Comparison of ENCODE assay signal across 20 cellular contexts in genomic region chr13:71249031-71249430, GRCh38.
DNase-seq lines count a peak whose midpoint lies in the region; ATAC-seq and TF ChIP-seq lines count a peak whose summit lies in the region.
"Had no signal": no experiment of that assay in that cellular context is flagged by ENCODE, and none has a peak within 500 bp of the region (broad histone marks: within the 10 kb centered on the region; RNA-seq: fewer than 3 reads in every experiment).

No MANE protein-coding gene starts in this region.

- H3K4me3 ChIP-seq in left ventricle myocardium inferior (no peak overlapping the region), right atrium auricular region (no peak overlapping the region)
- H3K4me3 ChIP-seq: SJSA1 had no signal

- H3K27me3 ChIP-seq in left ventricle myocardium inferior (ENCODE audit: low read depth) = no peaks in the 10 kb centered on the region
- H3K27me3 ChIP-seq in right atrium auricular region = no peaks in the 10 kb centered on the region
- H3K27me3 ChIP-seq: SJSA1 had no signal

- DNase-seq in left ventricle myocardium inferior (no peak), right atrium auricular region (ENCODE audit: low spot score) (no peak), dermis blood vessel endothelial cell (peak; percentile 82), iris pigment epithelial cell (ENCODE audit: low read depth) (peak; percentile 1)
- DNase-seq: Calu3, H7, IMR-90, KG1, MM.1S, NCI-H1694 treated with DMSO at 0.1 percent for 48 hours, NCI-H2081, NCI-H2171 treated with DMSO at 0.1 percent for 48 hours, NCI-H345, NCI-H524, Right ventricle myocardium superior, RPMI8226 had no signal

- ATAC-seq in HG02571 (IDR thresholded peaks at IDR 0.05; ENCODE audit: unreplicated experiment) (no peak), HG03159 (IDR thresholded peaks at IDR 0.05; ENCODE audit: unreplicated experiment) (no peak), HG02623 (IDR thresholded peaks at IDR 0.05; ENCODE audit: unreplicated experiment) (no peak)

- intact Hi-C loops in left ventricle myocardium inferior (cut with micrococcal nuclease) = no loop called here

- H3K36me3 ChIP-seq in left ventricle myocardium inferior (no peaks in the 10 kb centered on the region), right atrium auricular region (no peaks in the 10 kb centered on the region)
- H3K36me3 ChIP-seq: SJSA1 had no signal

- H3K27ac ChIP-seq in left ventricle myocardium inferior (replicated peaks) (peak overlapping the region; percentile 55), right atrium auricular region (no peak overlapping the region)
- H3K27ac ChIP-seq: SJSA1 had no signal

- H3K4me1 ChIP-seq in left ventricle myocardium inferior (peaks cover 14% of the 10 kb centered on the region), right atrium auricular region (no peaks in the 10 kb centered on the region)
- H3K4me1 ChIP-seq: SJSA1 had no signal

- H3K9me3 ChIP-seq in left ventricle myocardium inferior (replicated peaks) (no peaks in the 10 kb centered on the region), right atrium auricular region (no peaks in the 10 kb centered on the region)
- H3K9me3 ChIP-seq: SJSA1 had no signal

- TF ChIP-seq CTCF in left ventricle myocardium inferior (IDR thresholded peaks at IDR 0.05; ENCODE audit: borderline replicate concordance) (no peak), right atrium auricular region (IDR thresholded peaks at IDR 0.05) (no peak)

Comparison
In these comparisons a context has a peak if more than half of its experiments do, and no peak if none do; other contexts are left out.
1. DNase-seq: peak in dermis blood vessel endothelial cell (single experiment) and iris pigment epithelial cell (single experiment); none in left ventricle myocardium inferior (single experiment) and right atrium auricular region (single experiment).